ENCODE assay signal across 17 cellular contexts in the genomic region with DNA sequence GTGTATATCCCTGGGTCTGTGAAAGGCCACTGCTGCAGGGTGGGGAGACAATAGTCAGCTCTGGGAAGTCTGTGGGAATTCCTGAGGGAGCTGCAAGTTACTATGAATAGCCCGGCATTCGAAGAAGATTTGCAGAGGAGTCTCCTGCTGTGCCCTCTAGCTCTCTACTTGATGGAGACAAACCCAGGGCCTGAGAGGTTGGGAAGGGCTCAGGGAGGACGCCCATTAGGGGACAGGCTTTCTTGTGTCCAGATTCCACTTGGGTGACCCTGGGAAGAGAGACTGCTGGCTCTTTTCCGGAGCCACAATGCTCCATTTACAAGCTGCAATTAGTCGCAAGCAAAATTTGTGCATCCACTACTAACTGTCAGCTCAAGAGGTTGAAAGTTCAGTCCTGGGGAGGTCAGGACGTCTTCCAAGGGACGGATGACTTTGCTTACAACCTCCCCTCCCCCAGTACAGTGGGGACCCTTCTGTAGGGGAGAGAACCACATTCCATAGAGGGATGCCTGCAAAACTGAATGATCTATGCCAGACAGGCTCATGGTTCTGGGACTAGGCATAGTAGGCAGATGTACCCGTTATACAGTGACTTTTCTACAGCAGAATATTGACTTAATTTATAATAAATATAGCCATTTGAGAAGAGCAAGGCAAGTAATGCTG. TPM values are rescaled to one million over a fixed set of nuclear protein-coding genes. Genes with fewer than 3 reads are reported as not detected.
DNase-seq lines count a peak whose midpoint lies in the region.
"Had no signal": no experiment of that assay in that cellular context is flagged by ENCODE, and none has a peak within 500 bp of the region (broad histone marks: within the 10 kb centered on the region; RNA-seq: fewer than 3 reads in every experiment).

No MANE protein-coding gene starts in this region.

- H3K27ac ChIP-seq in trophoblast cell (ENCODE audit: low read depth, low read length) = no peak overlapping the region
- H3K27ac ChIP-seq: BLaER1 treated with 17β-estradiol and CSF1 and Interleukin-3, amounts not matched to agents 10 nM and 100 nM; VCaP had no signal

- no peak overlapping the region for H2BK12ac ChIP-seq in trophoblast cell (ENCODE audit: low read length)

- H3K4me1 ChIP-seq in HAP-1 = peaks cover 12% of the 10 kb centered on the region
- H3K4me1 ChIP-seq in NT2/D1 (ENCODE audit: insufficient read depth, insufficient read length) = no peaks in the 10 kb centered on the region
- H3K4me1 ChIP-seq in iPS-15b (ENCODE audit: control insufficient read depth, insufficient read depth, low read length) = peaks cover 14% of the 10 kb centered on the region
- H3K4me1 ChIP-seq in trophoblast cell (ENCODE audit: control insufficient read depth in 1 of 2, insufficient read depth in 2 of 2, low read length in 2 of 2) = peaks cover 4 to 7% of the 10 kb centered on the region in 2 experiments

- H3K9ac ChIP-seq in NT2/D1 (ENCODE audit: insufficient read length, low read depth) (peak overlapping the region; percentile 24), iPS-15b (ENCODE audit: low read depth, low read length) (no peak overlapping the region), trophoblast cell (ENCODE audit: low read length) (no peak overlapping the region)
- H3K9ac ChIP-seq: BLaER1 treated with 17β-estradiol and CSF1 and Interleukin-3, amounts not matched to agents 10 nM and 100 nM had no signal

- no peak overlapping the region for H2BK5ac ChIP-seq in trophoblast cell (ENCODE audit: low read depth, low read length, poor library complexity)

- H3K23ac ChIP-seq in trophoblast cell (ENCODE audit: low read length) = no peak overlapping the region

- H3K9me3 ChIP-seq in HAP-1 = no peaks in the 10 kb centered on the region
- no peaks in the 10 kb centered on the region for H3K9me3 ChIP-seq in NT2/D1 (ENCODE audit: insufficient read depth, low read length)
- no peaks in the 10 kb centered on the region for H3K9me3 ChIP-seq in iPS-15b (ENCODE audit: control insufficient read depth, insufficient read depth, low read length)
- H3K9me3 ChIP-seq in trophoblast cell (ENCODE audit: insufficient read depth, low read depth, low read length) = no peaks in the 10 kb centered on the region

- no CpG with 5 or more reads among the region's 8 CpGs for WGBS in trophoblast cell (ENCODE audit: extremely low coverage, insufficient coverage, insufficient read length)

- no peaks in the 10 kb centered on the region for H3K79me1 ChIP-seq in trophoblast cell (ENCODE audit: low read length)

- no peak overlapping the region for H3K18ac ChIP-seq in trophoblast cell (ENCODE audit: low read length)

- H4K12ac ChIP-seq in trophoblast cell (ENCODE audit: low read depth, low read length) = no peak overlapping the region

- H3K79me2 ChIP-seq in trophoblast cell (ENCODE audit: control insufficient read depth, insufficient read depth, low read length, poor library complexity) = no peaks in the 10 kb centered on the region

- no peak overlapping the region for H2AK5ac ChIP-seq in trophoblast cell (ENCODE audit: low read length)

- no peak overlapping the region for H4K91ac ChIP-seq in trophoblast cell (ENCODE audit: low read depth, low read length)

- no peaks in the 10 kb centered on the region for H3K36me3 ChIP-seq in HAP-1 (replicated peaks)
- H3K36me3 ChIP-seq in NT2/D1 (ENCODE audit: insufficient read depth, insufficient read length, low read length) = no peaks in the 10 kb centered on the region
- H3K36me3 ChIP-seq in iPS-15b (ENCODE audit: control insufficient read depth, insufficient read depth, low read length) = no peaks in the 10 kb centered on the region
- H3K36me3 ChIP-seq in trophoblast cell (ENCODE audit: control insufficient read depth in 1 of 2, insufficient read depth in 2 of 2, low read length in 2 of 2) = no peaks in the 10 kb centered on the region
- H3K36me3 ChIP-seq: BLaER1 treated with 17β-estradiol and CSF1 and Interleukin-3, amounts not matched to agents 10 nM and 100 nM had no signal

- in situ Hi-C loops in HAP-1 (cut with MboI; ENCODE audit: low sequenced_read_pairs) = no loop called here

- no peak overlapping the region for H4K8ac ChIP-seq in trophoblast cell (ENCODE audit: low read depth, low read length)

- no peak overlapping the region for H3K4me3 ChIP-seq in HAP-1
- H3K4me3 ChIP-seq in NT2/D1 (ENCODE audit: insufficient read length, low read depth) = no peak overlapping the region
- H3K4me3 ChIP-seq in iPS-15b (ENCODE audit: low read depth, low read length) = peak overlapping the region; percentile 4
- no peak overlapping the region for H3K4me3 ChIP-seq in trophoblast cell (ENCODE audit: low read depth, low read length)
- H3K4me3 ChIP-seq: BLaER1 treated with 17β-estradiol and CSF1 and Interleukin-3, amounts not matched to agents 10 nM and 100 nM; smooth muscle cell had no signal

- H3K4me2 ChIP-seq in trophoblast cell (ENCODE audit: low read length) = peak overlapping the region; percentile 19
- H3K4me2 ChIP-seq: BLaER1 treated with 17β-estradiol and CSF1 and Interleukin-3, amounts not matched to agents 10 nM and 100 nM; smooth muscle cell had no signal

- no peak overlapping the region for H3K4ac ChIP-seq in trophoblast cell (ENCODE audit: low read depth, low read length)

- H3K27me3 ChIP-seq in HAP-1 (ENCODE audit: low read depth) (no peaks in the 10 kb centered on the region), NT2/D1 (ENCODE audit: insufficient read depth, insufficient read length) (no peaks in the 10 kb centered on the region), iPS-15b (ENCODE audit: control insufficient read depth, insufficient read depth, low read length) (no peaks in the 10 kb centered on the region), trophoblast cell (ENCODE audit: insufficient read depth, low read length) (no peaks in the 10 kb centered on the region)
- H3K27me3 ChIP-seq: BLaER1 treated with 17β-estradiol and CSF1 and Interleukin-3, amounts not matched to agents 10 nM and 100 nM had no signal

- H2BK120ac ChIP-seq in trophoblast cell (ENCODE audit: insufficient read depth, low read length, poor library complexity) = no peak overlapping the region

- no peak overlapping the region for H2AFZ ChIP-seq in trophoblast cell (ENCODE audit: insufficient read depth, low read length, poor library complexity)

- DNase-seq in HAP-1 (ENCODE audit: low spot score in 2 of 2) (peak; percentile 12 to 13), NT2/D1 (ENCODE audit: low read depth, low spot score) (peak; percentile 76), trophoblast cell (no peak), NCI-H2029 (lab: John Stamatoyannopoulos, UW) (no peak), anterior cingulate cortex (lab: John Stamatoyannopoulos, UW) (no peak), NCI-H1930 (lab: John Stamatoyannopoulos, UW) (no peak)
- DNase-seq: activated CD8-positive, alpha-beta T cell treated with anti-CD3 and anti-CD28 coated beads for 36 hours; activated naive CD8-positive, alpha-beta T cell treated with anti-CD3 and anti-CD28 coated beads, Interleukin-2, amount 50 U/mL, for 24 hours; DMS53; immature natural killer cell; RPMI8226; T-cell had no signal

- no peak overlapping the region for H3K14ac ChIP-seq in trophoblast cell (ENCODE audit: low read length)

RNA-seq across cellular contexts. Expression of a gene that starts 48.2 kb away (rescaled TPM):
- not detected in 2 replicates for polyA plus RNA-seq in trophoblast cell (2013)
- polyA plus RNA-seq: IgD-negative memory B cell, immature natural killer cell, smooth muscle cell had no signal

Comparison
In these comparisons a context has a peak if more than half of its experiments do, and no peak if none do; other contexts are left out.
1. DNase-seq: peak in HAP-1 (2 of 2) and NT2/D1 (single experiment); none in trophoblast cell (0 of 2), NCI-H2029 (single experiment), anterior cingulate cortex (0 of 58) and NCI-H1930 (0 of 2).